ENCODE assay signal across 8 cellular contexts in the genomic region with DNA sequence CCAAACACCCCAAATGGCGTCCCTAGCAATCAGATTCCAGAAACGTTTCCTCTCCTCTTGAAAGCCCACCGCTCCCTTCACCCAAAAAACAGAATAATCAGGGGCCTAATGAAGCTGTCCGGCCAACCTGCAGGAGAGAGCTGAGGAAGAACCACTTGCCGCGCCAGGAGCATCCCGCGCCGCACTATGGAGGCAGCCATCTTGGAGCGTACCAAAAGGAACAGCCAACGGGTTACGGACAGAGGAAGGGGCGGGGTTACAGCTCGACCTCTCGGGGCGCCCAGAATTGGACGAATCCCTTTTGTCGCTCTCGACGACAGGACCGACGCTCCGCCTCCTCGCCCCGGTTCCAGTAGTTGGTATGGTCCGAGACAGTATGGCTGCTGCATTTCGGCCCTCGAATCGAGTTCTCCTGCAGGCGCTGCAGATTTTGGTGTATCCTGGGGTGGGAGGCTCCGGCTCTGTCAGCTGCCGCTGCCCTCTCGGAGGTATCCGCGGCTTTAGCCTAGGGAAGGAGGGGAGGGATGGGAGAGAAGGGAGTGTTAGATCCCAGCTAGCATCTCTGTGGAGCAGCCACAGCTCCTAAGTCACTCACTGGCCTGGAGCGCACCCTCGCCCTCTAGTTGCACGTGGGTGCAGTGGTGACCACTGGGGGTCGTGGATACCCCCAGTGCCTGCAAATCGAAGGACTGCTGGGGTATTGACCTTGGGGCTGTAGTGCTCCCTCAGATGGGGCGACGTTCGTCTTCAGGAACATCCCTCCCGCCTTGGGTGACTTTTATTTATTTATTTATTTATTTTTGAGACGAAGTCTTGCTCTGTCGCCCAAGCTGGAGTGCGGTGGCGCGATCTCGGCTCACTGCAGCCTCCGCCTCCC. TPM values are rescaled to one million over a fixed set of nuclear protein-coding genes. Genes with fewer than 3 reads are reported as not detected.
DNase-seq lines count a peak whose midpoint lies in the region; ATAC-seq and TF ChIP-seq lines count a peak whose summit lies in the region.

A gene (minus strand): TSS at position 219 of the 877 bp plus-strand sequence. CDS start 19 bp downstream, at position 200.
A gene with protein sequence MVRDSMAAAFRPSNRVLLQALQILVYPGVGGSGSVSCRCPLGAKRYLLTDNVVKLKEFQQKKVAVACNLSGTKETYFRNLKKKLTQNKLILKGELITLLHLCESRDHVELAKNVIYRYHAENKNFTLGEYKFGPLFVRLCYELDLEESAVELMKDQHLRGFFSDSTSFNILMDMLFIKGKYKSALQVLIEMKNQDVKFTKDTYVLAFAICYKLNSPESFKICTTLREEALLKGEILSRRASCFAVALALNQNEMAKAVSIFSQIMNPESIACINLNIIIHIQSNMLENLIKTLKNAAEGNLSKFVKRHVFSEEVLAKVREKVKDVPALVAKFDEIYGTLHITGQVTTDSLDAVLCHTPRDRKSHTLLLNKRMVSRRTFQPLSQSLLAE (plus strand): TSS at position 352 of the 877 bp plus-strand sequence. CDS start 10 bp downstream, at position 362.

- H3K4me3 ChIP-seq in liver (ENCODE audit: low read depth in 1 of 3, low read length in 3 of 3) = peak within 1 kb of the TSS; percentile 75 to 99 (median 97)

- under 1% methylated on average over 51 of the region's 51 CpGs for WGBS in liver

- DNase-seq in CD4-positive, alpha-beta T cell = peak; percentile 88 to 97 (median 90)
- DNase-seq in NCI-H774 (lab: John Stamatoyannopoulos, UW) (peak; percentile 97), dermis microvascular lymphatic vessel endothelial cell (ENCODE audit: low read depth in 2 of 2) (peak; percentile 99)
- DNase-seq in activated CD4-positive, alpha-beta T cell treated with anti-CD3 and anti-CD28 coated beads, Interleukin-2, amount 50 U/mL, for 48 hours = peak; percentile 94 to 96
- DNase-seq in stimulated activated CD4-positive, alpha-beta T cell treated with anti-CD3 and anti-CD28 coated beads, Interleukin-4, amount 100 ng/mL, for 24 hours = peak; percentile 97

- no peaks in the 10 kb centered on the region for H3K27me3 Mint-ChIP-seq in CD4-positive, alpha-beta T cell

- peaks cover 0 to 16% (median 4%) of the 10 kb centered on the region in 4 donors for H3K4me1 ChIP-seq in liver (ENCODE audit: control insufficient read depth in 4 of 4, insufficient read depth in 4 of 4, low read length in 3 of 4)

- no peaks in the 10 kb centered on the region for H3K9me3 Mint-ChIP-seq in CD4-positive, alpha-beta T cell

- peak within 1 kb of the TSS; percentile 92 for H3K27ac Mint-ChIP-seq in CD4-positive, alpha-beta T cell

- TF ChIP-seq CTCF in CD4-positive, alpha-beta T cell (IDR thresholded peaks at IDR 0.05) = no peak
- TF ChIP-seq CTCF in liver (IDR thresholded peaks at IDR 0.05; ENCODE audit: low read depth, low read length, missing input control) = no peak

- peaks cover 0 to 9% (median 0%) of the 10 kb centered on the region in 4 donors for H3K36me3 ChIP-seq in liver (ENCODE audit: control insufficient read depth in 4 of 4, insufficient read depth in 3 of 4, low read depth in 1 of 4, low read length in 3 of 4)

- H3K9me3 ChIP-seq in CD4-positive, alpha-beta T cell (ENCODE audit: control insufficient read depth, low read length) = no peaks in the 10 kb centered on the region
- H3K9me3 ChIP-seq in liver (ENCODE audit: control insufficient read depth in 4 of 4, low read length in 3 of 4) = no peaks in the 10 kb centered on the region

- ATAC-seq in CD4-positive, alpha-beta T cell (ENCODE audit: poor library complexity) = peak; percentile 99
- ATAC-seq in GM19397 (IDR thresholded peaks at IDR 0.05; ENCODE audit: unreplicated experiment) = peak; percentile 99
- ATAC-seq in HG03571 (IDR thresholded peaks at IDR 0.05; ENCODE audit: unreplicated experiment) = peak; percentile 99

- H3K4me1 Mint-ChIP-seq in CD4-positive, alpha-beta T cell (ENCODE audit: low read depth) = peaks cover 33% of the 10 kb centered on the region

- POLR2A ChIA-PET in CD4-positive, alpha-beta T cell (lab: Charles Lee) = interaction anchor here (0.5 to 3.4 kb wide), 7 partner anchors 12 to 1178 kb away, joined by 3 to 59 read pairs (median 3); a partner anchor contains a TSS

- peaks cover 41% of the 10 kb centered on the region for H3K36me3 Mint-ChIP-seq in CD4-positive, alpha-beta T cell (ENCODE audit: low read depth)

- TF ChIP-seq RAD21 in liver (IDR thresholded peaks at IDR 0.05) = peak; percentile 34 to 35

- H3K9ac ChIP-seq in liver (ENCODE audit: low read depth in 1 of 2, low read length in 2 of 2) = peak within 1 kb of the TSS; percentile 75 to 77

- no peaks in the 10 kb centered on the region for H3K27me3 ChIP-seq in CD4-positive, alpha-beta T cell (ENCODE audit: control insufficient read depth, insufficient read depth, low read length)
- no peaks in the 10 kb centered on the region for H3K27me3 ChIP-seq in liver (ENCODE audit: control insufficient read depth in 4 of 4, insufficient read depth in 4 of 4, low read length in 3 of 4)

- CTCF ChIA-PET in CD4-positive, alpha-beta T cell (lab: Charles Lee) = interaction anchor here (0.7 to 7.8 kb wide), 3 partner anchors 12 to 718 kb away, joined by 3 to 75 read pairs (median 4); no protein-coding TSS in a partner anchor

- peak within 1 kb of the TSS; percentile 98 for H3K4me3 Mint-ChIP-seq in CD4-positive, alpha-beta T cell

- peak within 1 kb of the TSS; percentile 62 for H3K27ac ChIP-seq in CD4-positive, alpha-beta T cell (ENCODE audit: low read depth, low read length)
- H3K27ac ChIP-seq in liver (ENCODE audit: low read depth in 1 of 2, low read length in 2 of 2) = peak within 1 kb of the TSS; percentile 68 to 73

- intact Hi-C loops in CD4-positive, alpha-beta T cell (cut with DNase I, micrococcal nuclease) = loop anchor here (1.0 to 10.0 kb wide), 3 partner anchors 12 to 1245 kb away; a partner anchor contains a TSS

TF ChIP-seq in liver, 16 proteins besides CTCF, POLR2A, EP300 and RAD21 (continues in another document):
- peak; percentile 59 to 63 for TF ChIP-seq RXRA (IDR thresholded peaks at IDR 0.05)
- no peak for TF ChIP-seq HNF4G (IDR thresholded peaks at IDR 0.05)
- TF ChIP-seq JUND (IDR thresholded peaks at IDR 0.05) = no peak
- TF ChIP-seq GABPA (IDR thresholded peaks at IDR 0.05 in 1 of 2, conservative IDR thresholded peaks at IDR 0.05 in 1 of 2) = peak in 1 of 2 donors; percentile 82
- TF ChIP-seq, protein P1, sequence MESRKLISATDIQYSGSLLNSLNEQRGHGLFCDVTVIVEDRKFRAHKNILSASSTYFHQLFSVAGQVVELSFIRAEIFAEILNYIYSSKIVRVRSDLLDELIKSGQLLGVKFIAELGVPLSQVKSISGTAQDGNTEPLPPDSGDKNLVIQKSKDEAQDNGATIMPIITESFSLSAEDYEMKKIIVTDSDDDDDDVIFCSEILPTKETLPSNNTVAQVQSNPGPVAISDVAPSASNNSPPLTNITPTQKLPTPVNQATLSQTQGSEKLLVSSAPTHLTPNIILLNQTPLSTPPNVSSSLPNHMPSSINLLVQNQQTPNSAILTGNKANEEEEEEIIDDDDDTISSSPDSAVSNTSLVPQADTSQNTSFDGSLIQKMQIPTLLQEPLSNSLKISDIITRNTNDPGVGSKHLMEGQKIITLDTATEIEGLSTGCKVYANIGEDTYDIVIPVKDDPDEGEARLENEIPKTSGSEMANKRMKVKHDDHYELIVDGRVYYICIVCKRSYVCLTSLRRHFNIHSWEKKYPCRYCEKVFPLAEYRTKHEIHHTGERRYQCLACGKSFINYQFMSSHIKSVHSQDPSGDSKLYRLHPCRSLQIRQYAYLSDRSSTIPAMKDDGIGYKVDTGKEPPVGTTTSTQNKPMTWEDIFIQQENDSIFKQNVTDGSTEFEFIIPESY (IDR thresholded peaks at IDR 0.05) = no peak
- TF ChIP-seq, protein P2, sequence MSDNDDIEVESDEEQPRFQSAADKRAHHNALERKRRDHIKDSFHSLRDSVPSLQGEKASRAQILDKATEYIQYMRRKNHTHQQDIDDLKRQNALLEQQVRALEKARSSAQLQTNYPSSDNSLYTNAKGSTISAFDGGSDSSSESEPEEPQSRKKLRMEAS (IDR thresholded peaks at IDR 0.05) = peak; percentile 85
- peak; percentile 92 for TF ChIP-seq SP1 (IDR thresholded peaks at IDR 0.05)
- peak; percentile 100 for TF ChIP-seq YY1 (IDR thresholded peaks at IDR 0.05)
- TF ChIP-seq EGR1 (IDR thresholded peaks at IDR 0.05; ENCODE audit: low read depth in 2 of 2) = peak in 1 of 2 donors; percentile 41
- TF ChIP-seq, protein P3, sequence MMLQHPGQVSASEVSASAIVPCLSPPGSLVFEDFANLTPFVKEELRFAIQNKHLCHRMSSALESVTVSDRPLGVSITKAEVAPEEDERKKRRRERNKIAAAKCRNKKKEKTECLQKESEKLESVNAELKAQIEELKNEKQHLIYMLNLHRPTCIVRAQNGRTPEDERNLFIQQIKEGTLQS (IDR thresholded peaks at IDR 0.05) = peak; percentile 28
- TF ChIP-seq FOXA2 (IDR thresholded peaks at IDR 0.05) = peak; percentile 30
- TF ChIP-seq HNF4A (conservative IDR thresholded peaks at IDR 0.05) = peak; percentile 19 to 29
- TF ChIP-seq NR2F2 (IDR thresholded peaks at IDR 0.05) = peak; percentile 91
- TF ChIP-seq FOXA1 (IDR thresholded peaks at IDR 0.05) = no peak
- peak; percentile 72 for TF ChIP-seq TAF1 (conservative IDR thresholded peaks at IDR 0.05)

RNA-seq across cellular contexts. Expression of the first gene that starts in this region (rescaled TPM):
- total RNA-seq in CD4-positive, alpha-beta T cell = 10 to 100 TPM; 25.0 to 26.1 TPM
- 63.0 and 82.3 TPM in 2 replicates for total RNA-seq in dermis microvascular lymphatic vessel endothelial cell
- total RNA-seq in liver = 10 to 100 TPM; 38.3 to 38.7 TPM
- 10 to 100 TPM; 17.6 to 31.5 TPM for polyA plus RNA-seq in liver

RNA-seq across cellular contexts. Expression of the second gene that starts in this region (rescaled TPM):
- 1 to 10 TPM; 2.9 to 3.3 TPM for total RNA-seq in CD4-positive, alpha-beta T cell
- total RNA-seq in dermis microvascular lymphatic vessel endothelial cell (2.3 and 3.3 TPM in 2 replicates), liver (1 to 10 TPM; 5.5 to 5.9 TPM)
- polyA plus RNA-seq in liver = 1 to 10 TPM; 4.4 to 4.9 TPM

Comparison
In these comparisons a context has a peak if more than half of its experiments do, and no peak if none do; other contexts are left out.
1. Peak in every context shown above with its lines: DNase-seq, ATAC-seq, H3K4me3 ChIP-seq and H3K27ac ChIP-seq.